ENCODE assay signal across 7 cellular contexts in the genomic region with DNA sequence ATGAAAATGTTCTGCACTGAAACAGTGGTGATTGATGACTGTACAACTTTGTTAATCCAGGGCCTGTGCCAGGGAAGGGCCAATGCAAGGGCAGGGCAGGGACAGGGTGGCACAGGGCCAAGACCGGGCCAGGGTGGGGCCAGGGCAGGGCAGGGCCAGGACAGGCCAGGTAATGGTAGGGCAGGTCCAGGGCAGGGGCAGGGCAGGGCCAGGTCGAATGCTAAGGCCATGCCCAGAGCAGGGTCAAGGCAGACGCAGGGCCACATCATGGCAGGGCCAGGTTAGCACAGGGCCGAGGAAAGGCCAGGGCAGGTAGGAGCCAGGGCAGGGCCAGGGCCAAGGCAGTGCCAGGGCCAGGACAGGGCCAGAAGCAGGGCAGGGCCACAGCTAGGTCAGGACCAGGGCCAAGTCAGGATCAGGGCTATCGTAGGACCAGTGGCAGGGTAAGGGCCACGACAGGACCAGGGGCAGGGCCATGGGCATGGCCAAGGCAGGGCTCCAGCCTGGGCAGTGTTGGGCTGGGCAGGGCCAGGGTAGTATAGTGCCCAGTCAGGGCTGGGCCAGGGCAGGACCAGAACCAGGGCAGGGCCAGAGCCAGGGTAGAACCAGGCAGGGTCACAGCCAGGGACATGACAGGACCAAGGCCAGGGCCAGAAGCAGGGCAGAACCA. TPM values are rescaled to one million over a fixed set of nuclear protein-coding genes. Genes with fewer than 3 reads are reported as not detected.
DNase-seq lines count a peak whose midpoint lies in the region; ATAC-seq, FAIRE-seq and TF ChIP-seq lines count a peak whose summit lies in the region.
"Not testable (repeated sequence)": the region's sequence is repeated elsewhere in the genome, so short reads cannot be mapped to it uniquely, and the experiment has no call there.

No MANE protein-coding gene starts in this region.

- not testable (repeated sequence) for H3K4me3 ChIP-seq in LNCaP clone FGC (ENCODE audit: low read depth, low read length); esophagus (ENCODE audit: low read depth in 1 of 2, low read length in 2 of 2); kidney (ENCODE audit: low read length in 2 of 2); mucosa of descending colon

- H3K27ac ChIP-seq in esophagus (ENCODE audit: low read depth in 2 of 2, low read length in 1 of 2), result peak overlapping the region; percentile 59 to 76
- not testable (repeated sequence) for H3K27ac ChIP-seq in kidney (ENCODE audit: low read depth in 2 of 2, low read length in 2 of 2)

- not testable (repeated sequence) for H3K27me3 Mint-ChIP-seq in activated T-helper 17 cell treated with anti-CD3 and anti-CD28 coated beads, Interleukin-2, amount 50 U/mL, for 72 hours; type B pancreatic cell

- not testable (repeated sequence) for FAIRE-seq in kidney (lab: Jason Lieb, UNC)

- peaks cover 0 to 27% of the 10 kb centered on the region in 2 donors for H3K4me1 ChIP-seq in esophagus (ENCODE audit: control insufficient read depth in 2 of 2, insufficient read depth in 2 of 2, low read length in 1 of 2)
- not testable (repeated sequence) for H3K4me1 ChIP-seq in kidney (ENCODE audit: control insufficient read depth in 1 of 2, insufficient read depth in 1 of 2, low read depth in 1 of 2, low read length in 2 of 2); mucosa of descending colon (ENCODE audit: low read depth)

- H3K4me3 Mint-ChIP-seq in activated T-helper 17 cell treated with anti-CD3 and anti-CD28 coated beads, Interleukin-2, amount 50 U/mL, for 72 hours; stimulated activated effector memory CD8-positive, alpha-beta T cell treated with anti-CD3 and anti-CD28 coated beads, Interleukin-12 subunit alpha, Interleukin-12 subunit beta, amount 100 ng/mL, for 72 hours; type B pancreatic cell: not testable (repeated sequence)

- H3K27ac Mint-ChIP-seq in activated T-helper 17 cell treated with anti-CD3 and anti-CD28 coated beads, Interleukin-2, amount 50 U/mL, for 72 hours; stimulated activated effector memory CD8-positive, alpha-beta T cell treated with anti-CD3 and anti-CD28 coated beads, Interleukin-12 subunit alpha, Interleukin-12 subunit beta, amount 100 ng/mL, for 72 hours; type B pancreatic cell: not testable (repeated sequence)

- ATAC-seq in activated T-helper 17 cell treated with anti-CD3 and anti-CD28 coated beads, Interleukin-2, amount 50 U/mL, for 72 hours (replicated peaks), result peak; percentile 15
- peak; percentile 87 for ATAC-seq in mucosa of descending colon
- peak; percentile 38 for ATAC-seq in stimulated activated effector memory CD8-positive, alpha-beta T cell treated with anti-CD3 and anti-CD28 coated beads, Interleukin-12 subunit alpha, Interleukin-12 subunit beta, amount 100 ng/mL, for 72 hours

- TF ChIP-seq CTCF in LNCaP clone FGC (IDR thresholded peaks at IDR 0.05; ENCODE audit: control insufficient read depth, extremely low read depth, insufficient read depth); kidney (IDR thresholded peaks at IDR 0.05; ENCODE audit: borderline replicate concordance, extremely low read depth, insufficient read depth); mucosa of descending colon (IDR thresholded peaks at IDR 0.05); type B pancreatic cell (conservative IDR thresholded peaks at IDR 0.05): not testable (repeated sequence)

- not testable (repeated sequence) for H3K9me3 ChIP-seq in esophagus (ENCODE audit: control insufficient read depth in 2 of 2, insufficient read depth in 1 of 2, low read depth in 1 of 2, low read length in 1 of 2); kidney (ENCODE audit: control insufficient read depth in 1 of 2, low read length in 2 of 2); mucosa of descending colon

- intact Hi-C loops in kidney (cut with DNase I); mucosa of descending colon (cut with DNase I, micrococcal nuclease): not testable (repeated sequence)

- H3K9ac ChIP-seq in kidney (ENCODE audit: low read length in 2 of 2), result not testable (repeated sequence)

- peak; percentile 22 for DNase-seq in LNCaP clone FGC (ENCODE audit: low read depth)
- DNase-seq in kidney, result peak; percentile 49
- DNase-seq in mucosa of descending colon, result peak; percentile 44 to 77 (median 65)
- not testable (repeated sequence) for DNase-seq in stimulated activated effector memory CD8-positive, alpha-beta T cell treated with anti-CD3 and anti-CD28 coated beads, Interleukin-12 subunit alpha, Interleukin-12 subunit beta, amount 100 ng/mL, for 72 hours (ENCODE audit: low spot score in 2 of 2)
- DNase-seq in type B pancreatic cell (ENCODE audit: extremely low spot score, unreplicated experiment), result peak; percentile 48

- not testable (repeated sequence) for H3K36me3 ChIP-seq in esophagus (ENCODE audit: control insufficient read depth in 2 of 2, insufficient read depth in 2 of 2, low read length in 1 of 2); kidney (ENCODE audit: control insufficient read depth in 1 of 2, insufficient read depth in 2 of 2, low read length in 2 of 2); mucosa of descending colon (ENCODE audit: low read depth)

- not testable (repeated sequence) for H3K36me3 Mint-ChIP-seq in activated T-helper 17 cell treated with anti-CD3 and anti-CD28 coated beads, Interleukin-2, amount 50 U/mL, for 72 hours (ENCODE audit: low read depth); stimulated activated effector memory CD8-positive, alpha-beta T cell treated with anti-CD3 and anti-CD28 coated beads, Interleukin-12 subunit alpha, Interleukin-12 subunit beta, amount 100 ng/mL, for 72 hours; type B pancreatic cell

- WGBS in esophagus, 2 donors, result 55 to 59% methylated on average over 6 of the region's 6 CpGs

- not testable (repeated sequence) for H3K27me3 ChIP-seq in esophagus (ENCODE audit: control insufficient read depth in 1 of 2, insufficient read depth in 2 of 2, low read length in 2 of 2)

- H3K4me1 Mint-ChIP-seq in activated T-helper 17 cell treated with anti-CD3 and anti-CD28 coated beads, Interleukin-2, amount 50 U/mL, for 72 hours; stimulated activated effector memory CD8-positive, alpha-beta T cell treated with anti-CD3 and anti-CD28 coated beads, Interleukin-12 subunit alpha, Interleukin-12 subunit beta, amount 100 ng/mL, for 72 hours; type B pancreatic cell (ENCODE audit: unreplicated experiment): not testable (repeated sequence)

- H3K9me3 Mint-ChIP-seq in activated T-helper 17 cell treated with anti-CD3 and anti-CD28 coated beads, Interleukin-2, amount 50 U/mL, for 72 hours; stimulated activated effector memory CD8-positive, alpha-beta T cell treated with anti-CD3 and anti-CD28 coated beads, Interleukin-12 subunit alpha, Interleukin-12 subunit beta, amount 100 ng/mL, for 72 hours; type B pancreatic cell: not testable (repeated sequence)

RNA-seq across cellular contexts. Expression of a gene that starts 38.3 kb away (rescaled TPM):
- 10 to 100 TPM; 17.4 to 18.4 TPM for total RNA-seq in activated T-helper 17 cell treated with anti-CD3 and anti-CD28 coated beads, Interleukin-2, amount 50 U/mL, for 72 hours
- polyA plus RNA-seq in esophagus (1 to 10 TPM; 1.8 to 4.7 TPM), kidney (ENCODE audit: insufficient read depth, low read depth, low replicate concordance) (1.0 TPM)
- total RNA-seq in kidney (6.6 TPM), mucosa of descending colon (10 to 100 TPM in 1 of 3 donors, 1 to 10 TPM in 2; 7.3 to 12.8 (median 7.4) TPM), type B pancreatic cell (ENCODE audit: low replicate concordance) (10.5 and 31.4 TPM in 2 replicates)

Comparison
In these comparisons a context has a peak if more than half of its experiments do, and no peak if none do; other contexts are left out.
1. ATAC-seq: peak in every context shown above with its lines; median percentile 87 in mucosa of descending colon; 38 in stimulated activated effector memory CD8-positive, alpha-beta T cell treated with anti-CD3 and anti-CD28 coated beads, Interleukin-12 subunit alpha, Interleukin-12 subunit beta, amount 100 ng/mL, for 72 hours; 15 in activated T-helper 17 cell treated with anti-CD3 and anti-CD28 coated beads, Interleukin-2, amount 50 U/mL, for 72 hours.